Comparison of ENCODE assay signal across 15 cellular contexts in the genomic region with DNA sequence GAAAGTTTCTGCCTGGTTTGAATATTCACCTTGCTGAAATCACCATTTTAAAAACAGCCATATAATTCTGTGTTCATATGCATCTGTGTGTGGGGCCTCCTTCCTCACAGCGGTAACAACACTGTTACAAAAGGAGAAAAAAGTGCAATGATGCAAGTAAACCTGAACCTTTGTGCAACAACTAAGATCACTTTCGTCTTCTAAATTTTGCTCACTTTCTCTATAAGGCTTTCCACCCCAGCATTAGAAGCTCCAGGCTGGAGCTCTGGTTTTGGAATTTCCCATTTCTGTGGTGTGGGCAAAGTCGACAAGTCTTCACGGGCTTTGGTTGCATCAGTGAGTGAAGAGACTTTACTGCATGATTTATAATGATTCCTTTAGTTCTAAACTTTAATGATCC. TPM values are rescaled to one million over a fixed set of nuclear protein-coding genes. Genes with fewer than 3 reads are reported as not detected.
DNase-seq lines count a peak whose midpoint lies in the region; ATAC-seq, FAIRE-seq and TF ChIP-seq lines count a peak whose summit lies in the region.
"Had no signal": no experiment of that assay in that cellular context is flagged by ENCODE, and none has a peak within 500 bp of the region (broad histone marks: within the 10 kb centered on the region; RNA-seq: fewer than 3 reads in every experiment).

No MANE protein-coding gene starts in this region.

- ATAC-seq in HG03103 (IDR thresholded peaks at IDR 0.05; ENCODE audit: low read depth, unreplicated experiment) (peak; percentile 43), HG02763 (IDR thresholded peaks at IDR 0.05; ENCODE audit: unreplicated experiment) (no peak)
- ATAC-seq: activated T-cell treated with anti-CD3 and anti-CD28 coated beads, Interleukin-2, amount 50 U/mL, for 4 hours had no signal

- H3K36me3 Mint-ChIP-seq in Calu3 (ENCODE audit: insufficient read depth, unreplicated experiment): peaks cover 55% of the 10 kb centered on the region

- H3K4me1 ChIP-seq in mammary epithelial cell (ENCODE audit: insufficient read depth, low read length) (peaks cover 38% of the 10 kb centered on the region), kidney (ENCODE audit: control insufficient read depth in 1 of 2, insufficient read depth in 1 of 2, low read depth in 1 of 2, low read length in 2 of 2) (peaks cover 3 to 12% of the 10 kb centered on the region in 2 donors)
- H3K4me1 ChIP-seq: parathyroid adenoma had no signal

- peak overlapping the region in 1 of 3 experiments; percentile 26 for H3K4me3 ChIP-seq in mammary epithelial cell (replicated peaks in 1 of 3; ENCODE audit: insufficient read depth in 1 of 3, low read depth in 2 of 3, low read length in 3 of 3)
- no peak overlapping the region for H3K4me3 ChIP-seq in kidney (ENCODE audit: low read length in 2 of 2)
- H3K4me3 ChIP-seq: thoracic aorta had no signal

- no peaks in the 10 kb centered on the region for H3K27me3 ChIP-seq in mammary epithelial cell (ENCODE audit: insufficient read depth, low read length)
- H3K27me3 ChIP-seq: brain microvascular endothelial cell had no signal

- no peaks in the 10 kb centered on the region for H3K9me3 Mint-ChIP-seq in Calu3 (ENCODE audit: low read depth, unreplicated experiment)
- H3K9me3 Mint-ChIP-seq: activated T-cell treated with anti-CD3 and anti-CD28 coated beads, Interleukin-2, amount 50 U/mL, for 4 hours had no signal

- H3K27ac ChIP-seq in mammary epithelial cell (ENCODE audit: insufficient read depth, low read depth, low read length) (peak overlapping the region; percentile 100), kidney (ENCODE audit: low read depth in 2 of 2, low read length in 2 of 2) (no peak overlapping the region)
- H3K27ac ChIP-seq: brain microvascular endothelial cell, thoracic aorta had no signal

- dilution Hi-C loops in mammary epithelial cell (cut with HindIII; ENCODE audit: low sequenced_read_pairs): no loop called here

- DNase-seq in Calu3: no peak
- DNase-seq in GM20000 (ENCODE audit: low spot score): peak; percentile 32
- DNase-seq in mammary epithelial cell: peak; percentile 89
- no peak for DNase-seq in Ammon's horn (ENCODE audit: low spot score)
- no peak for DNase-seq in kidney
- no peak for DNase-seq in activated T-cell treated with anti-CD3 and anti-CD28 coated beads, Interleukin-2, amount 50 U/mL, for 1 hour
- DNase-seq: activated T-cell treated with anti-CD3 and anti-CD28 coated beads, Interleukin-2, amount 50 U/mL, for 4 hours; brain microvascular endothelial cell; NCI-H2029 treated with DMSO at 0.1 percent for 48 hours; stimulated activated CD4-positive, alpha-beta T cell treated with anti-CD3 and anti-CD28 coated beads, Interleukin-4, amount 100 ng/mL, for 1 hour had no signal

- peak overlapping the region; percentile 70 for H3K9ac ChIP-seq in mammary epithelial cell (ENCODE audit: insufficient read depth, low read length)
- H3K9ac ChIP-seq in kidney (ENCODE audit: low read length in 2 of 2): no peak overlapping the region
- H3K9ac ChIP-seq: parathyroid adenoma had no signal

- intact Hi-C loops in Calu3 (cut with micrococcal nuclease; ENCODE audit: unreplicated experiment) (no loop called here), mammary epithelial cell (cut with micrococcal nuclease) (no loop called here), kidney (cut with DNase I) (no loop called here)

- H3K4me3 Mint-ChIP-seq in Calu3 (ENCODE audit: low read depth, unreplicated experiment): no peak overlapping the region
- H3K4me3 Mint-ChIP-seq: activated T-cell treated with anti-CD3 and anti-CD28 coated beads, Interleukin-2, amount 50 U/mL, for 4 hours had no signal

- H3K27ac Mint-ChIP-seq in Calu3 (ENCODE audit: unreplicated experiment): peak overlapping the region; percentile 52

- H4K20me1 ChIP-seq in mammary epithelial cell (ENCODE audit: insufficient read depth, low read length): no peaks in the 10 kb centered on the region

- CTCF ChIA-PET in Calu3 (lab: Charles Lee): interaction anchor here (0.5 kb wide), 1 partner anchor 279 kb away, joined by 5 read pairs; no protein-coding TSS in a partner anchor
- CTCF ChIA-PET in mammary epithelial cell (lab: Charles Lee; ENCODE audit: low non-redundant PET): no interaction called here

- no peaks in the 10 kb centered on the region for H3K9me3 ChIP-seq in mammary epithelial cell (replicated peaks; ENCODE audit: insufficient read depth, low read length)
- H3K9me3 ChIP-seq in kidney (ENCODE audit: control insufficient read depth in 1 of 2, low read length in 2 of 2): no peaks in the 10 kb centered on the region
- H3K9me3 ChIP-seq: thoracic aorta had no signal

- 4% methylated on average over 4 of the region's 4 CpGs for WGBS in mammary epithelial cell (ENCODE audit: low coverage, missing lambda C conversion rate)

- in situ Hi-C loops in mammary epithelial cell (cut with MboI; ENCODE audit: low sequenced_read_pairs in 2 of 2): no loop called here

- H3K4me2 ChIP-seq in mammary epithelial cell (ENCODE audit: insufficient read depth, low read depth, low read length): peak overlapping the region; percentile 78

- H3K27me3 Mint-ChIP-seq in Calu3 (ENCODE audit: unreplicated experiment): no peaks in the 10 kb centered on the region

- H3K4me1 Mint-ChIP-seq in Calu3 (ENCODE audit: low read depth, unreplicated experiment): peaks cover 55% of the 10 kb centered on the region

- no TSS peak for BruUV-seq in Calu3 (replicated peaks; lab: Mats Ljungman, UMichigan)
- no TSS peak for BruUV-seq in mammary epithelial cell (replicated peaks; lab: Mats Ljungman, UMichigan)

- peaks cover 3% of the 10 kb centered on the region for H3K36me3 ChIP-seq in mammary epithelial cell (ENCODE audit: insufficient read depth, low read length)
- H3K36me3 ChIP-seq in kidney (ENCODE audit: control insufficient read depth in 1 of 2, insufficient read depth in 2 of 2, low read length in 2 of 2): no peaks in the 10 kb centered on the region
- H3K36me3 ChIP-seq: brain microvascular endothelial cell, thoracic aorta had no signal

- H2AFZ ChIP-seq in mammary epithelial cell (ENCODE audit: low read depth, low read length): peak overlapping the region; percentile 15
- H2AFZ ChIP-seq: parathyroid adenoma had no signal

- no peak for TF ChIP-seq CTCF in Calu3 (IDR thresholded peaks at IDR 0.05; ENCODE audit: unreplicated experiment)
- TF ChIP-seq CTCF in GM20000 (IDR thresholded peaks at IDR 0.05; ENCODE audit: extremely low read depth, missing control alignments): no peak
- TF ChIP-seq CTCF in mammary epithelial cell (conservative IDR thresholded peaks at IDR 0.05 in 1 of 2, IDR thresholded peaks at IDR 0.05 in 1 of 2; ENCODE audit: extremely low read depth in 1 of 2, insufficient read depth in 1 of 2, low read depth in 1 of 2, low read length in 2 of 2): no peak
- TF ChIP-seq CTCF in kidney (IDR thresholded peaks at IDR 0.05; ENCODE audit: borderline replicate concordance, extremely low read depth, insufficient read depth): no peak

- no peak for FAIRE-seq in kidney (lab: Jason Lieb, UNC)
- FAIRE-seq: TTC549 had no signal

- H3K79me2 ChIP-seq in mammary epithelial cell (ENCODE audit: insufficient read depth, low read length): peaks cover 81% of the 10 kb centered on the region

RNA-seq across cellular contexts. Expression of a gene that starts 18.4 kb away (rescaled TPM):
- total RNA-seq in Calu3 (2022): 64.5 and 66.6 TPM in 2 replicates
- total RNA-seq in mammary epithelial cell: 10 to 100 TPM; 39.3 to 55.6 TPM
- 16.4 TPM for polyA plus RNA-seq in mammary epithelial cell
- 46.3 TPM for polyA minus RNA-seq in mammary epithelial cell
- 19.8 TPM for total RNA-seq in kidney
- polyA plus RNA-seq in kidney (ENCODE audit: insufficient read depth, low read depth, low replicate concordance): 1.2 TPM

RNA-seq across cellular contexts. Expression of a gene that starts 18.7 kb away (rescaled TPM):
- total RNA-seq in Calu3 (2022): 149 and 160 TPM in 2 replicates
- 100 to 1,000 TPM; 113 to 133 TPM for total RNA-seq in mammary epithelial cell
- polyA plus RNA-seq in mammary epithelial cell: 66.2 TPM
- 73.7 TPM for polyA minus RNA-seq in mammary epithelial cell
- total RNA-seq in kidney: 69.0 TPM
- 24.8 TPM for polyA plus RNA-seq in kidney (ENCODE audit: insufficient read depth, low read depth, low replicate concordance)

Comparison
In these comparisons a context has a peak if more than half of its experiments do, and no peak if none do; other contexts are left out.
1. DNase-seq: peak in GM20000 (single experiment) and mammary epithelial cell (single experiment); none in Calu3 (single experiment), Ammon's horn (single experiment), kidney (single experiment) and activated T-cell treated with anti-CD3 and anti-CD28 coated beads, Interleukin-2, amount 50 U/mL, for 1 hour (single experiment).